7 cellular contexts compared by ENCODE assay signal in genomic region chrX:129781134-129782014, GRCh38. TPM values are rescaled to one million over a fixed set of nuclear protein-coding genes. Genes with fewer than 3 reads are reported as not detected.
A peak's percentile ranks its signal among the peaks of the same experiment; 100 is the strongest.
DNase-seq lines count a peak whose midpoint lies in the region; ATAC-seq and TF ChIP-seq lines count a peak whose summit lies in the region.

No MANE protein-coding gene starts in this region.

- H3K4me1 ChIP-seq in foreskin keratinocyte, result no peaks in the 10 kb centered on the region

- peak; percentile 69 for ATAC-seq in GM19397 (IDR thresholded peaks at IDR 0.05; ENCODE audit: unreplicated experiment)
- ATAC-seq in HG03442 (IDR thresholded peaks at IDR 0.05; ENCODE audit: unreplicated experiment), result peak; percentile 67
- ATAC-seq in foreskin keratinocyte, result no peak

- H3K27me3 ChIP-seq in foreskin keratinocyte, result no peaks in the 10 kb centered on the region

- no peak for TF ChIP-seq CTCF in foreskin keratinocyte (conservative IDR thresholded peaks at IDR 0.05)

- H3K27ac ChIP-seq in foreskin keratinocyte, result no peak overlapping the region

- peak; percentile 62 for DNase-seq in activated CD4-positive, CD25-positive, alpha-beta regulatory T cell treated with anti-CD3 and anti-CD28 coated beads, Interleukin-2, amount 50 U/mL, for 72 hours
- peak; percentile 56 for DNase-seq in effector CD8-positive, alpha-beta T cell (lab: John Stamatoyannopoulos, UW)
- peak; percentile 61 to 76 for DNase-seq in stimulated activated CD4-positive, alpha-beta T cell treated with anti-CD3 and anti-CD28 coated beads, Interleukin-4, amount 100 ng/mL, for 48 hours (ENCODE audit: low read depth in 2 of 2)
- DNase-seq in amniotic stem cell (lab: John Stamatoyannopoulos, UW), result no peak
- no peak for DNase-seq in foreskin keratinocyte

RNA-seq across cellular contexts. Expression of gene SASH3, which starts 1.6 kb away (rescaled TPM):
- total RNA-seq in foreskin keratinocyte, result not detected in 2 replicates
- polyA plus RNA-seq in foreskin keratinocyte, result not detected in 2 replicates

RNA-seq across cellular contexts. Expression of gene XPNPEP2, which starts 42.6 kb away (rescaled TPM):
- total RNA-seq in foreskin keratinocyte, result not detected in 2 replicates
- polyA plus RNA-seq in foreskin keratinocyte, result not detected in 2 replicates

Comparison
In these comparisons a context has a peak if more than half of its experiments do, and no peak if none do; other contexts are left out.
1. DNase-seq: peak in activated CD4-positive, CD25-positive, alpha-beta regulatory T cell treated with anti-CD3 and anti-CD28 coated beads, Interleukin-2, amount 50 U/mL, for 72 hours (single experiment), effector CD8-positive, alpha-beta T cell (single experiment) and stimulated activated CD4-positive, alpha-beta T cell treated with anti-CD3 and anti-CD28 coated beads, Interleukin-4, amount 100 ng/mL, for 48 hours (2 of 2); none in amniotic stem cell (single experiment) and foreskin keratinocyte (0 of 2).